18 cellular contexts compared by ENCODE assay signal in the genomic region with DNA sequence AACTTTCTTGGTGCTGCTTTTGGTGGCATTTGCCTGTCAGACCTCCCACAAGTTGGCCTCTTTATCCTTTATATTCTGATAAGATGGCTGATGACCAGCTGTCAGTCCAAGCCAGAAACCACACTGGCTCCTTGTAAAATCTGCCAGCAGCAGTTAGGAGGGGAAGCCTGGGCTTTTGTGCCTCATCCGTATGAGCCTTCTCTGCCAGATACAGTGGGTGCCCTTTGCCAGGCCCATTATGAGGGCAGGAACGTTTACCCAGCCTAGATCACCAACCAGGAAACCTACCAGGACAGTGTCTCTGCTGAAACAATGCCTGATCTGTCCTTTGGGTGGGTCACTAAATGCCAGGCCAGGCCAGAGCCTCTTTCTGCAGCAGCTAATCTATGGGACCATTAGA.
A peak's percentile ranks its signal among the peaks of the same experiment; 100 is the strongest.
DNase-seq lines count a peak whose midpoint lies in the region; ATAC-seq and TF ChIP-seq lines count a peak whose summit lies in the region.
"Had no signal": no experiment of that assay in that cellular context is flagged by ENCODE, and none has a peak within 500 bp of the region (broad histone marks: within the 10 kb centered on the region; RNA-seq: fewer than 3 reads in every experiment).

No MANE protein-coding gene starts in this region.

- ATAC-seq in activated CD4-positive, CD25-positive, alpha-beta regulatory T cell treated with anti-CD3 and anti-CD28 coated beads, Interleukin-2, amount 50 U/mL, for 24 hours, result no peak
- ATAC-seq: HepG2, Panc1 had no signal

- H3K27ac Mint-ChIP-seq in brain, result peak overlapping the region in 4 of 5 experiments; percentile 48 to 77 (median 72)
- H3K27ac Mint-ChIP-seq: dendritic cell treated with granulocyte-macrophage colony-stimulating factor and Interleukin-4, amounts not matched to agents 40 ng/mL and 50 ng/mL, for 4 days; immature natural killer cell had no signal

- no peaks in the 10 kb centered on the region for H3K9me3 Mint-ChIP-seq in brain
- H3K9me3 Mint-ChIP-seq: dendritic cell treated with granulocyte-macrophage colony-stimulating factor and Interleukin-4, amounts not matched to agents 40 ng/mL and 50 ng/mL, for 4 days had no signal

- DNase-seq in NCI-H2029 (lab: John Stamatoyannopoulos, UW) (peak; percentile 7), NCI-H2029 treated with DMSO at 0.1 percent for 48 hours (lab: John Stamatoyannopoulos, UW) (no peak), midbrain (lab: John Stamatoyannopoulos, UW) (peak; percentile 72), superior temporal gyrus (ENCODE audit: extremely low spot score) (peak; percentile 85), NCI-H2227 treated with DMSO at 0.1 percent for 48 hours (lab: John Stamatoyannopoulos, UW) (no peak)
- no peak for DNase-seq in activated CD4-positive, alpha-beta T cell treated with anti-CD3 and anti-CD28 coated beads, Interleukin-2, amount 50 U/mL, for 1 hour
- DNase-seq: 8988T; activated CD4-positive, alpha-beta T cell treated with anti-CD3 and anti-CD28 coated beads, Interleukin-2, amount 50 U/mL, for 4 hours; activated naive CD4-positive, alpha-beta T cell treated with Interleukin-2 at 50 U/mL for 16 hours; immature natural killer cell; NCI-H187; NCI-H526 treated with DMSO at 0.1 percent for 48 hours; stimulated activated CD4-positive, alpha-beta T cell treated with anti-CD3 and anti-CD28 coated beads, Interleukin-4, amount 100 ng/mL, for 1 hour had no signal

- peaks cover 35% of the 10 kb centered on the region for H3K4me1 Mint-ChIP-seq in brain

- H3K4me3 Mint-ChIP-seq in brain, result no peak overlapping the region
- H3K4me3 Mint-ChIP-seq: dendritic cell treated with granulocyte-macrophage colony-stimulating factor and Interleukin-4, amounts not matched to agents 40 ng/mL and 50 ng/mL, for 4 days; immature natural killer cell had no signal

- H3K27me3 Mint-ChIP-seq in brain, result peaks cover 13% of the 10 kb centered on the region

- no peaks in the 10 kb centered on the region for H3K36me3 Mint-ChIP-seq in brain
- H3K36me3 Mint-ChIP-seq: immature natural killer cell had no signal

- TF ChIP-seq CTCF in brain (conservative IDR thresholded peaks at IDR 0.05), result no peak

Comparison
In these comparisons a context has a peak if more than half of its experiments do, and no peak if none do; other contexts are left out.
1. DNase-seq: peak in NCI-H2029 (single experiment), midbrain (single experiment) and superior temporal gyrus (single experiment); none in NCI-H2029 treated with DMSO at 0.1 percent for 48 hours (single experiment), activated CD4-positive, alpha-beta T cell treated with anti-CD3 and anti-CD28 coated beads, Interleukin-2, amount 50 U/mL, for 1 hour (single experiment) and NCI-H2227 treated with DMSO at 0.1 percent for 48 hours (single experiment).